8 cellular contexts compared by ENCODE assay signal in genomic region chr22:45537734-45538181, GRCh38. TPM values are rescaled to one million over a fixed set of nuclear protein-coding genes. Genes with fewer than 3 reads are reported as not detected.
A peak's percentile ranks its signal among the peaks of the same experiment; 100 is the strongest.
DNase-seq lines count a peak whose midpoint lies in the region; ATAC-seq and TF ChIP-seq lines count a peak whose summit lies in the region.

No MANE protein-coding gene starts in this region.

- H4K91ac ChIP-seq in mesenchymal stem cell (ENCODE audit: low read length), result peak overlapping the region; percentile 49

- no peak overlapping the region for H2BK15ac ChIP-seq in mesenchymal stem cell (ENCODE audit: low read depth, poor library complexity, severe bottlenecking)

- no peaks in the 10 kb centered on the region for H3K27me3 ChIP-seq in mesenchymal stem cell (ENCODE audit: control insufficient read depth in 1 of 2, insufficient read depth in 1 of 2, low read length in 2 of 2)

- WGBS in mesenchymal stem cell, result 90% methylated on average over 14 of the region's 15 CpGs

- TF ChIP-seq CTCF in MCF 10A (IDR thresholded peaks at IDR 0.05; ENCODE audit: unreplicated experiment), result no peak

- H2BK5ac ChIP-seq in mesenchymal stem cell (ENCODE audit: low read depth, low read length, poor library complexity, severe bottlenecking), result peak overlapping the region; percentile 60

- H3K23ac ChIP-seq in mesenchymal stem cell (ENCODE audit: low read length in 2 of 2), result no peak overlapping the region

- no peak overlapping the region for H2AK5ac ChIP-seq in mesenchymal stem cell (ENCODE audit: low read length, severe bottlenecking)

- peak overlapping the region; percentile 3 for H3K4me2 ChIP-seq in mesenchymal stem cell (ENCODE audit: low read length, poor library complexity, severe bottlenecking)

- no peak for ATAC-seq in GM19455 (IDR thresholded peaks at IDR 0.05; ENCODE audit: unreplicated experiment)

- no peak overlapping the region for H3K14ac ChIP-seq in mesenchymal stem cell (ENCODE audit: low read length in 2 of 2)

- POLR2A ChIA-PET in MCF 10A (lab: Yijun Ruan, JAX), result interaction anchor here (0.6 to 9.3 kb wide), 22 partner anchors 11 to 543 kb away, joined by 3 to 161 read pairs (median 4); partner anchors contain the start of genes FBLN1 and NUP50
- POLR2A ChIA-PET in activated CD4-positive, alpha-beta T cell treated with anti-CD3 and anti-CD28 coated beads, Interleukin-2, amount 10 ng/mL, durations not matched to agents 7 days and 5 days (lab: Charles Lee), result no interaction called here

- peaks cover 20% of the 10 kb centered on the region for H3K4me1 ChIP-seq in mesenchymal stem cell (ENCODE audit: control insufficient read depth, insufficient read depth, low read depth, low read length)

- no peaks in the 10 kb centered on the region for H3K9me3 ChIP-seq in mesenchymal stem cell (ENCODE audit: control insufficient read depth, low read length)

- no peaks in the 10 kb centered on the region for H3K9me3 Mint-ChIP-seq in MCF 10A (ENCODE audit: unreplicated experiment)
- no peaks in the 10 kb centered on the region for H3K9me3 Mint-ChIP-seq in activated CD4-positive, alpha-beta T cell treated with anti-CD3 and anti-CD28 coated beads, Interleukin-2, amount 10 ng/mL, durations not matched to agents 7 days and 5 days

- no peak overlapping the region for H2BK12ac ChIP-seq in mesenchymal stem cell (ENCODE audit: low read length in 2 of 2)

- H3K4me1 Mint-ChIP-seq in MCF 10A (ENCODE audit: insufficient read depth, unreplicated experiment), result peaks cover 13% of the 10 kb centered on the region
- no peaks in the 10 kb centered on the region for H3K4me1 Mint-ChIP-seq in activated CD4-positive, alpha-beta T cell treated with anti-CD3 and anti-CD28 coated beads, Interleukin-2, amount 10 ng/mL, durations not matched to agents 7 days and 5 days

- H3K4ac ChIP-seq in mesenchymal stem cell (ENCODE audit: low read depth in 1 of 2, low read length in 2 of 2), result no peak overlapping the region

- H2BK120ac ChIP-seq in mesenchymal stem cell (ENCODE audit: low read depth, low read length), result no peak overlapping the region

- H3K27me3 Mint-ChIP-seq in MCF 10A (ENCODE audit: insufficient read depth, unreplicated experiment), result no peaks in the 10 kb centered on the region
- H3K27me3 Mint-ChIP-seq in activated CD4-positive, alpha-beta T cell treated with anti-CD3 and anti-CD28 coated beads, Interleukin-2, amount 10 ng/mL, durations not matched to agents 7 days and 5 days, result no peaks in the 10 kb centered on the region

- peak overlapping the region; percentile 10 to 31 for H3K18ac ChIP-seq in mesenchymal stem cell (ENCODE audit: low read depth in 1 of 2, low read length in 2 of 2)

- no TSS peak for BruUV-seq in MCF 10A (replicated peaks; lab: Mats Ljungman, UMichigan)

- CTCF ChIA-PET in MCF 10A (lab: Yijun Ruan, JAX), result interaction anchor here (0.6 to 3.1 kb wide), 5 partner anchors 12 to 69 kb away, joined by 3 to 18 read pairs (median 5); no protein-coding TSS in a partner anchor
- CTCF ChIA-PET in activated CD4-positive, alpha-beta T cell treated with anti-CD3 and anti-CD28 coated beads, Interleukin-2, amount 10 ng/mL, durations not matched to agents 7 days and 5 days (lab: Charles Lee), result interaction anchor here (1.2 kb wide), 1 partner anchor 10 kb away, joined by 3 read pairs; no protein-coding TSS in a partner anchor

- H3K36me3 Mint-ChIP-seq in MCF 10A (ENCODE audit: insufficient read depth, unreplicated experiment), result peaks cover 41% of the 10 kb centered on the region
- H3K36me3 Mint-ChIP-seq in activated CD4-positive, alpha-beta T cell treated with anti-CD3 and anti-CD28 coated beads, Interleukin-2, amount 10 ng/mL, durations not matched to agents 7 days and 5 days (ENCODE audit: low read depth), result no peaks in the 10 kb centered on the region

- peak; percentile 6 for DNase-seq in NCI-H82 (lab: John Stamatoyannopoulos, UW)
- DNase-seq in NCI-H82 treated with DMSO at 0.1 percent for 48 hours (lab: John Stamatoyannopoulos, UW; ENCODE audit: unreplicated experiment), result no peak
- DNase-seq in MCF 10A (ENCODE audit: unreplicated experiment), result peak; percentile 97
- DNase-seq in mesenchymal stem cell, result no peak
- no peak for DNase-seq in cortex of kidney (lab: John Stamatoyannopoulos, UW)
- no peak for DNase-seq in activated CD4-positive, alpha-beta T cell treated with anti-CD3 and anti-CD28 coated beads, Interleukin-2, amount 10 ng/mL, durations not matched to agents 7 days and 5 days
- DNase-seq in NAMALWA (ENCODE audit: low spot score), result no peak

- no peak overlapping the region for H4K8ac ChIP-seq in mesenchymal stem cell (ENCODE audit: low read length)

- intact Hi-C loops in MCF 10A (cut with micrococcal nuclease), result no loop called here

- H3K9ac ChIP-seq in mesenchymal stem cell (ENCODE audit: low read length), result peak overlapping the region; percentile 47

- H3K4me3 ChIP-seq in mesenchymal stem cell (ENCODE audit: insufficient read depth in 1 of 2, low read depth in 1 of 2, low read length in 2 of 2), result no peak overlapping the region

- H3K27ac ChIP-seq in mesenchymal stem cell (ENCODE audit: low read length, poor library complexity, severe bottlenecking), result peak overlapping the region; percentile 85

- peaks cover 3% of the 10 kb centered on the region for H3K79me1 ChIP-seq in mesenchymal stem cell (replicated peaks; ENCODE audit: low read length, poor library complexity, severe bottlenecking)

- H2AFZ ChIP-seq in mesenchymal stem cell (ENCODE audit: low read depth, low read length), result no peak overlapping the region

- H3K4me3 Mint-ChIP-seq in MCF 10A (ENCODE audit: unreplicated experiment), result peak overlapping the region; percentile 20
- no peak overlapping the region for H3K4me3 Mint-ChIP-seq in activated CD4-positive, alpha-beta T cell treated with anti-CD3 and anti-CD28 coated beads, Interleukin-2, amount 10 ng/mL, durations not matched to agents 7 days and 5 days

- H3K27ac Mint-ChIP-seq in MCF 10A (ENCODE audit: low read depth, unreplicated experiment), result peak overlapping the region; percentile 87
- no peak overlapping the region for H3K27ac Mint-ChIP-seq in activated CD4-positive, alpha-beta T cell treated with anti-CD3 and anti-CD28 coated beads, Interleukin-2, amount 10 ng/mL, durations not matched to agents 7 days and 5 days

- H3K36me3 ChIP-seq in mesenchymal stem cell (ENCODE audit: control insufficient read depth in 1 of 2, insufficient read depth in 2 of 2, low read depth in 1 of 2, low read length in 2 of 2), result peaks cover 51 to 88% of the 10 kb centered on the region in 2 experiments

RNA-seq across cellular contexts. Expression of gene FBLN1, which starts 35.1 kb away (rescaled TPM):
- total RNA-seq in MCF 10A (2022), result 69.0 and 110 TPM in 2 replicates
- 190 TPM for polyA plus RNA-seq in mesenchymal stem cell (2013, experiment 1 of 2)
- polyA plus RNA-seq in mesenchymal stem cell (2013, experiment 2 of 2), result 191 TPM
- total RNA-seq in activated CD4-positive, alpha-beta T cell treated with anti-CD3 and anti-CD28 coated beads, Interleukin-2, amount 10 ng/mL, durations not matched to agents 7 days and 5 days, result not detected

Comparison
In these comparisons a context has a peak if more than half of its experiments do, and no peak if none do; other contexts are left out.
1. DNase-seq: peak in NCI-H82 (single experiment) and MCF 10A (single experiment); none in NCI-H82 treated with DMSO at 0.1 percent for 48 hours (single experiment), mesenchymal stem cell (single experiment), cortex of kidney (single experiment), activated CD4-positive, alpha-beta T cell treated with anti-CD3 and anti-CD28 coated beads, Interleukin-2, amount 10 ng/mL, durations not matched to agents 7 days and 5 days (single experiment) and NAMALWA (single experiment).
2. RNA of gene FBLN1, which starts 35.1 kb away (total RNA-seq): 69.0 to 110 TPM in MCF 10A; not detected in activated CD4-positive, alpha-beta T cell treated with anti-CD3 and anti-CD28 coated beads, Interleukin-2, amount 10 ng/mL, durations not matched to agents 7 days and 5 days; every median in the first group is over 10 times any median in the second.